In genomic region chr5:96781734-96782064, GRCh38 we compare ENCODE assay signal across 21 cellular contexts. TPM values are rescaled to one million over a fixed set of nuclear protein-coding genes. Genes with fewer than 3 reads are reported as not detected.
DNase-seq lines count a peak whose midpoint lies in the region; ATAC-seq, FAIRE-seq and TF ChIP-seq lines count a peak whose summit lies in the region.
"Had no signal": no experiment of that assay in that cellular context is flagged by ENCODE, and none has a peak within 500 bp of the region (broad histone marks: within the 10 kb centered on the region; RNA-seq: fewer than 3 reads in every experiment).

No MANE protein-coding gene starts in this region.

- peak overlapping the region; percentile 64 for H3K4me2 ChIP-seq in keratinocyte (ENCODE audit: control insufficient read depth, extremely low read depth, insufficient read depth, low read depth, low read length)
- H3K4me2 ChIP-seq: GM23338 had no signal

- H3K9me3 Mint-ChIP-seq in activated T-helper 17 cell treated with anti-CD3 and anti-CD28 coated beads, Interleukin-2, amount 50 U/mL, for 72 hours = no peaks in the 10 kb centered on the region
- no peaks in the 10 kb centered on the region for H3K9me3 Mint-ChIP-seq in stimulated activated naive B cell treated with anti-CD40 and anti-IgM and Interleukin-4, amounts not matched to agents 10 μg/mL and 1 μg/mL and 100 μg/mL, for 72 hours
- no peaks in the 10 kb centered on the region for H3K9me3 Mint-ChIP-seq in endodermal cell
- H3K9me3 Mint-ChIP-seq: activated CD8-positive, alpha-beta T cell treated with anti-CD3 and anti-CD28 coated beads for 36 hours; activated naive CD8-positive, alpha-beta T cell treated with anti-CD3 and anti-CD28 coated beads, Interleukin-2, amount 10 ng/mL, durations not matched to agents 7 days and 5 days; CD4-positive, alpha-beta memory T cell; dendritic cell treated with granulocyte-macrophage colony-stimulating factor and Interleukin-4, amounts not matched to agents 40 ng/mL and 50 ng/mL, for 4 days; GM23338 had no signal

- H3K9ac ChIP-seq in keratinocyte (ENCODE audit: control insufficient read depth, extremely low read depth, insufficient read depth, low read length) = peak overlapping the region; percentile 40
- no peak overlapping the region for H3K9ac ChIP-seq in endodermal cell (ENCODE audit: extremely low read depth, low read length, poor library complexity, severe bottlenecking)

- no peak for FAIRE-seq in keratinocyte (lab: Jason Lieb, UNC)

- peak in 3 of 4 donors; percentile 7 to 23 (median 19) for ATAC-seq in heart left ventricle
- no peak for ATAC-seq in activated T-helper 17 cell treated with anti-CD3 and anti-CD28 coated beads, Interleukin-2, amount 50 U/mL, for 72 hours (replicated peaks)
- no peak for ATAC-seq in stimulated activated naive B cell treated with anti-CD40 and anti-IgM and Interleukin-4, amounts not matched to agents 10 μg/mL and 1 μg/mL and 100 μg/mL, for 72 hours (replicated peaks)
- ATAC-seq: activated CD8-positive, alpha-beta T cell treated with anti-CD3 and anti-CD28 coated beads for 36 hours; GM23338 had no signal

- intact Hi-C loops in heart left ventricle (cut with DNase I) = loop anchor here in 1 of 10 donors (10.0 kb wide), 1 partner anchor 383 kb away; no protein-coding TSS in a partner anchor

- H3K9me1 ChIP-seq in keratinocyte (ENCODE audit: control insufficient read depth, extremely low read depth, insufficient read depth, low read length) = no peaks in the 10 kb centered on the region

- H3K9me3 ChIP-seq in heart left ventricle (peaks cover 0 to 3% (median 0%) of the 10 kb centered on the region in 12 donors), right atrium auricular region (no peaks in the 10 kb centered on the region), keratinocyte (ENCODE audit: control insufficient read depth, low read depth, low read length) (no peaks in the 10 kb centered on the region), endodermal cell (ENCODE audit: control insufficient read depth, low read length) (no peaks in the 10 kb centered on the region)

- H2AFZ ChIP-seq in keratinocyte (ENCODE audit: control insufficient read depth, low read length) = no peak overlapping the region
- H2AFZ ChIP-seq: GM23338 had no signal

- TF ChIP-seq POLR2A in heart left ventricle (IDR thresholded peaks at IDR 0.05) = no peak

- H3K27ac ChIP-seq in heart left ventricle (peak overlapping the region in 7 of 12 donors; percentile 5 to 70 (median 19)), right atrium auricular region (peak overlapping the region in 1 of 2 donors; percentile 55), keratinocyte (ENCODE audit: control insufficient read depth, insufficient read depth, low read length) (peak overlapping the region; percentile 75), endodermal cell (ENCODE audit: low read depth, low read length) (no peak overlapping the region)

- 44 to 69% (median 63%) methylated on average over 4 of the region's 4 CpGs for WGBS in heart left ventricle, 4 donors
- WGBS in endodermal cell (ENCODE audit: insufficient coverage in 1 of 2, insufficient read length in 1 of 2), 2 experiments = 83% methylated on average over 4 of the region's 4 CpGs; no CpG with 5 or more reads in 1 of the 2 experiments

- dilution Hi-C loops in keratinocyte (cut with MboI; ENCODE audit: extremely low pct_ligation_motif_present, low sequenced_read_pairs) = no loop called here

- H4K20me1 ChIP-seq in keratinocyte (ENCODE audit: control insufficient read depth, extremely low read depth, insufficient read depth, low read length) = no peaks in the 10 kb centered on the region

- DNase-seq in heart left ventricle (no peak), right atrium auricular region (ENCODE audit: low spot score) (no peak), keratinocyte (ENCODE audit: low read depth, low spot score) (no peak), HUDEP-2 (lab: John Stamatoyannopoulos, UW; ENCODE audit: unreplicated experiment in 76 of 76) (no peak), endodermal cell (no peak)
- DNase-seq in stimulated activated naive B cell treated with anti-CD40 and anti-IgM and Interleukin-4, amounts not matched to agents 10 μg/mL and 1 μg/mL and 100 μg/mL, for 72 hours = no peak
- DNase-seq in activated CD4-positive, alpha-beta T cell treated with anti-CD3 and anti-CD28 coated beads, Interleukin-2, amount 50 U/mL, for 48 hours = no peak
- DNase-seq: activated CD8-positive, alpha-beta T cell treated with anti-CD3 and anti-CD28 coated beads for 36 hours; activated naive CD8-positive, alpha-beta T cell treated with anti-CD3 and anti-CD28 coated beads, Interleukin-2, amount 10 ng/mL, durations not matched to agents 7 days and 5 days; activated T-cell treated with anti-CD3 and anti-CD28 coated beads, Interleukin-2, amount 50 U/mL, for 1 hour; CD4-positive, alpha-beta memory T cell; DMS53; foreskin melanocyte; KG1; NCI-H510A; stimulated activated CD4-positive, alpha-beta T cell treated with anti-CD3 and anti-CD28 coated beads, Interleukin-1b, Interleukin-23, amount 100 ng/mL, for 48 hours; stimulated activated naive CD4-positive, alpha-beta T cell had no signal

- H3K4me1 Mint-ChIP-seq in activated T-helper 17 cell treated with anti-CD3 and anti-CD28 coated beads, Interleukin-2, amount 50 U/mL, for 72 hours = no peaks in the 10 kb centered on the region
- H3K4me1 Mint-ChIP-seq in stimulated activated naive B cell treated with anti-CD40 and anti-IgM and Interleukin-4, amounts not matched to agents 10 μg/mL and 1 μg/mL and 100 μg/mL, for 72 hours = no peaks in the 10 kb centered on the region
- H3K4me1 Mint-ChIP-seq in endodermal cell = no peaks in the 10 kb centered on the region
- H3K4me1 Mint-ChIP-seq: activated naive CD8-positive, alpha-beta T cell treated with anti-CD3 and anti-CD28 coated beads, Interleukin-2, amount 10 ng/mL, durations not matched to agents 7 days and 5 days; GM23338; nephron had no signal

- peak overlapping the region; percentile 6 for H3K27ac Mint-ChIP-seq in activated T-helper 17 cell treated with anti-CD3 and anti-CD28 coated beads, Interleukin-2, amount 50 U/mL, for 72 hours
- peak overlapping the region; percentile 26 for H3K27ac Mint-ChIP-seq in stimulated activated naive B cell treated with anti-CD40 and anti-IgM and Interleukin-4, amounts not matched to agents 10 μg/mL and 1 μg/mL and 100 μg/mL, for 72 hours
- H3K27ac Mint-ChIP-seq in endodermal cell = no peak overlapping the region
- H3K27ac Mint-ChIP-seq: activated naive CD8-positive, alpha-beta T cell treated with anti-CD3 and anti-CD28 coated beads, Interleukin-2, amount 10 ng/mL, durations not matched to agents 7 days and 5 days; dendritic cell treated with granulocyte-macrophage colony-stimulating factor and Interleukin-4, amounts not matched to agents 40 ng/mL and 50 ng/mL, for 4 days; GM23338 had no signal

- H3K27me3 Mint-ChIP-seq in activated T-helper 17 cell treated with anti-CD3 and anti-CD28 coated beads, Interleukin-2, amount 50 U/mL, for 72 hours = no peaks in the 10 kb centered on the region
- H3K27me3 Mint-ChIP-seq in stimulated activated naive B cell treated with anti-CD40 and anti-IgM and Interleukin-4, amounts not matched to agents 10 μg/mL and 1 μg/mL and 100 μg/mL, for 72 hours = no peaks in the 10 kb centered on the region
- no peaks in the 10 kb centered on the region for H3K27me3 Mint-ChIP-seq in endodermal cell (ENCODE audit: insufficient read depth)
- H3K27me3 Mint-ChIP-seq: activated CD8-positive, alpha-beta T cell treated with anti-CD3 and anti-CD28 coated beads for 36 hours; activated naive CD8-positive, alpha-beta T cell treated with anti-CD3 and anti-CD28 coated beads, Interleukin-2, amount 10 ng/mL, durations not matched to agents 7 days and 5 days; CD4-positive, alpha-beta memory T cell; dendritic cell treated with granulocyte-macrophage colony-stimulating factor and Interleukin-4, amounts not matched to agents 40 ng/mL and 50 ng/mL, for 4 days had no signal

- H3K27me3 ChIP-seq in heart left ventricle (no peaks in the 10 kb centered on the region), right atrium auricular region (no peaks in the 10 kb centered on the region), keratinocyte (ENCODE audit: control insufficient read depth, extremely low read depth, insufficient read depth, low read length) (no peaks in the 10 kb centered on the region), endodermal cell (ENCODE audit: control insufficient read depth, insufficient read depth, low read length, poor library complexity, severe bottlenecking) (no peaks in the 10 kb centered on the region)

- no peak for TF ChIP-seq CTCF in heart left ventricle (IDR thresholded peaks at IDR 0.05)
- no peak for TF ChIP-seq CTCF in right atrium auricular region (IDR thresholded peaks at IDR 0.05)
- no peak for TF ChIP-seq CTCF in keratinocyte (optimal IDR thresholded peaks at IDR 0.05 in 1 of 3, IDR thresholded peaks at IDR 0.05 in 1 of 3, conservative IDR thresholded peaks at IDR 0.05 in 1 of 3; ENCODE audit: extremely low read depth in 1 of 3, insufficient read depth in 2 of 3, low read length in 3 of 3)
- TF ChIP-seq CTCF in endodermal cell (conservative IDR thresholded peaks at IDR 0.05) = no peak

- H3K4me3 ChIP-seq in heart left ventricle (no peak overlapping the region), right atrium auricular region (no peak overlapping the region), keratinocyte (ENCODE audit: control insufficient read depth in 2 of 3, extremely low read depth in 1 of 3, insufficient read depth in 2 of 3, low read depth in 1 of 3, low read length in 3 of 3) (no peak overlapping the region), endodermal cell (ENCODE audit: low read length) (no peak overlapping the region)
- H3K4me3 ChIP-seq: GM23338 had no signal

- peaks cover 100% of the 10 kb centered on the region for H3K36me3 Mint-ChIP-seq in activated T-helper 17 cell treated with anti-CD3 and anti-CD28 coated beads, Interleukin-2, amount 50 U/mL, for 72 hours (ENCODE audit: low read depth)
- peaks cover 23 to 41% of the 10 kb centered on the region in 2 donors for H3K36me3 Mint-ChIP-seq in stimulated activated naive B cell treated with anti-CD40 and anti-IgM and Interleukin-4, amounts not matched to agents 10 μg/mL and 1 μg/mL and 100 μg/mL, for 72 hours
- peaks cover 32% of the 10 kb centered on the region for H3K36me3 Mint-ChIP-seq in endodermal cell (ENCODE audit: low read depth)

- no peak overlapping the region for H3K4me3 Mint-ChIP-seq in activated T-helper 17 cell treated with anti-CD3 and anti-CD28 coated beads, Interleukin-2, amount 50 U/mL, for 72 hours
- no peak overlapping the region for H3K4me3 Mint-ChIP-seq in stimulated activated naive B cell treated with anti-CD40 and anti-IgM and Interleukin-4, amounts not matched to agents 10 μg/mL and 1 μg/mL and 100 μg/mL, for 72 hours
- H3K4me3 Mint-ChIP-seq in endodermal cell = no peak overlapping the region
- H3K4me3 Mint-ChIP-seq: activated CD8-positive, alpha-beta T cell treated with anti-CD3 and anti-CD28 coated beads for 36 hours; activated naive CD8-positive, alpha-beta T cell treated with anti-CD3 and anti-CD28 coated beads, Interleukin-2, amount 10 ng/mL, durations not matched to agents 7 days and 5 days; CD4-positive, alpha-beta memory T cell; dendritic cell treated with granulocyte-macrophage colony-stimulating factor and Interleukin-4, amounts not matched to agents 40 ng/mL and 50 ng/mL, for 4 days; GM23338; nephron had no signal

- H3K4me1 ChIP-seq in heart left ventricle (peaks cover 0 to 38% (median 14%) of the 10 kb centered on the region in 12 donors), right atrium auricular region (peaks cover 0 to 23% of the 10 kb centered on the region in 2 donors), keratinocyte (ENCODE audit: control insufficient read depth, extremely low read depth, insufficient read depth, low read length) (peaks cover 33% of the 10 kb centered on the region), endodermal cell (ENCODE audit: control insufficient read depth, insufficient read depth, low read length) (no peaks in the 10 kb centered on the region)

- no peaks in the 10 kb centered on the region for H3K79me2 ChIP-seq in keratinocyte (ENCODE audit: control insufficient read depth, insufficient read depth, low read length)

- H3K36me3 ChIP-seq in heart left ventricle (peaks cover 0 to 99% (median 91%) of the 10 kb centered on the region in 9 donors), right atrium auricular region (peaks cover 45% of the 10 kb centered on the region), keratinocyte (ENCODE audit: control insufficient read depth in 2 of 2, extremely low read depth in 1 of 2, insufficient read depth in 2 of 2, low read length in 2 of 2) (peaks cover 9 to 12% of the 10 kb centered on the region in 2 experiments), endodermal cell (ENCODE audit: control insufficient read depth, insufficient read depth, low read length) (peaks cover 32% of the 10 kb centered on the region)

RNA-seq across cellular contexts. Expression of gene ERAP1, which starts 26.0 kb away (rescaled TPM):
- total RNA-seq in heart left ventricle (100 to 1,000 TPM in 1 of 9 donors, 10 to 100 TPM in 8; 25.9 to 119 (median 39.1) TPM), right atrium auricular region (10 to 100 TPM; 18.4 to 24.7 TPM), endodermal cell (10 to 100 TPM; 11.7 to 22.6 TPM)
- polyA plus RNA-seq in heart left ventricle (10 to 100 TPM in 1 of 2 donors, 1 to 10 TPM in 1; 3.2 to 12.9 TPM), keratinocyte (29.7 to 56.2 TPM (median 34.9 TPM) in 3 replicates)
- 100 to 1,000 TPM in 1 of 2 donors, 10 to 100 TPM in 1; 65.5 to 104 TPM for total RNA-seq in activated T-helper 17 cell treated with anti-CD3 and anti-CD28 coated beads, Interleukin-2, amount 50 U/mL, for 72 hours
- 6.2 TPM for polyA plus RNA-seq in keratinocyte (2011; ENCODE audit: low read depth)
- polyA plus RNA-seq in keratinocyte (2011; cell fraction: cytosol; rRNA removed) = 15.2 and 20.2 TPM in 2 replicates
- polyA plus RNA-seq in keratinocyte (2011; cell fraction: nucleus; rRNA removed) = 46.4 and 48.0 TPM in 2 replicates
- 5.8 and 32.4 TPM in 2 replicates for polyA plus RNA-seq in keratinocyte (2012; ENCODE audit: low replicate concordance)
- polyA minus RNA-seq in keratinocyte = 42.8 to 97.6 TPM (median 66.8 TPM) in 3 replicates
- 15.5 TPM for polyA minus RNA-seq in keratinocyte (2011; cell fraction: cytosol; rRNA and poly(A)+ RNA removed)
- 24.8 and 55.7 TPM in 2 replicates for polyA minus RNA-seq in keratinocyte (2011; cell fraction: nucleus; rRNA and poly(A)+ RNA removed)
- polyA plus RNA-seq in endodermal cell (2013, experiment 1 of 2) = 12.4 TPM
- 14.7 TPM for polyA plus RNA-seq in endodermal cell (2013, experiment 2 of 2)

Comparison
In these comparisons a context has a peak if more than half of its experiments do, and no peak if none do; other contexts are left out.
1. ATAC-seq: peak in heart left ventricle (3 of 4); none in activated T-helper 17 cell treated with anti-CD3 and anti-CD28 coated beads, Interleukin-2, amount 50 U/mL, for 72 hours (single experiment) and stimulated activated naive B cell treated with anti-CD40 and anti-IgM and Interleukin-4, amounts not matched to agents 10 μg/mL and 1 μg/mL and 100 μg/mL, for 72 hours (0 of 2).